In genomic region chr13:33106656-33107402, GRCh38 we compare ENCODE assay signal across 1 cellular context.
TF ChIP-seq lines count a peak whose summit lies in the region.

No MANE protein-coding gene starts in this region.

TF ChIP-seq in GM12878, 131 proteins besides CTCF, POLR2A, EP300 and RAD21 (continued from another document):
- no peak for TF ChIP-seq IRF5 (IDR thresholded peaks at IDR 0.05; ENCODE audit: borderline replicate concordance)
- TF ChIP-seq USF2 (IDR thresholded peaks at IDR 0.05; ENCODE audit: borderline replicate concordance, low read depth, low read length) = no peak
- no peak for TF ChIP-seq FOXM1 (IDR thresholded peaks at IDR 0.05; ENCODE audit: low read depth, low read length)
- TF ChIP-seq RAD51 (IDR thresholded peaks at IDR 0.05) = no peak
- no peak for TF ChIP-seq ZBTB33 (IDR thresholded peaks at IDR 0.05)
- TF ChIP-seq ATF3 (IDR thresholded peaks at IDR 0.05; ENCODE audit: borderline replicate concordance, extremely low read depth, low read depth, low read length) = no peak
- peak; percentile 58; the same call in 1 of the 2 replicates for TF ChIP-seq ZNF217 (IDR thresholded peaks at IDR 0.05)
- TF ChIP-seq POLR2AphosphoS5 (IDR thresholded peaks at IDR 0.05; ENCODE audit: low read length) = no peak; the same call in 1 of the 2 replicates
- peak in 1 of 2 experiments; percentile 11; a peak in 1 of 4 replicates for TF ChIP-seq IKZF2 (IDR thresholded peaks at IDR 0.05)
- TF ChIP-seq ASH2L (IDR thresholded peaks at IDR 0.05; ENCODE audit: borderline replicate concordance, low read depth) = no peak
- TF ChIP-seq IKZF1 (conservative IDR thresholded peaks at IDR 0.05) = 0 out of 2 replicates have a peak, but pooled peaks have one; percentile 6
- TF ChIP-seq HDGF (IDR thresholded peaks at IDR 0.05) = no peak
- TF ChIP-seq MLLT1 (IDR thresholded peaks at IDR 0.05) = no peak
- peak; percentile 55 for TF ChIP-seq MEF2B (IDR thresholded peaks at IDR 0.05; ENCODE audit: partially characterized antibody, poor library complexity, severe bottlenecking)
- TF ChIP-seq MXI1 (IDR thresholded peaks at IDR 0.05; ENCODE audit: low read depth, low read length) = no peak
- no peak for TF ChIP-seq DPF2 (IDR thresholded peaks at IDR 0.05)
- TF ChIP-seq ZNF622 (IDR thresholded peaks at IDR 0.05) = no peak
- no peak for TF ChIP-seq CBX5 (IDR thresholded peaks at IDR 0.05; ENCODE audit: low read depth)
- no peak for TF ChIP-seq IRF3 (IDR thresholded peaks at IDR 0.05)
- TF ChIP-seq MTA2 (IDR thresholded peaks at IDR 0.05; ENCODE audit: low read depth) = peak; percentile 41; the same call in 1 of the 2 replicates
- no peak for TF ChIP-seq CREB1 (IDR thresholded peaks at IDR 0.05; ENCODE audit: low read depth)
- TF ChIP-seq JUNB (IDR thresholded peaks at IDR 0.05) = no peak
